10 cellular contexts compared by ENCODE assay signal in genomic region chrX:23844502-23845138, GRCh38.
DNase-seq lines count a peak whose midpoint lies in the region; ATAC-seq and TF ChIP-seq lines count a peak whose summit lies in the region.
"Had no signal": no experiment of that assay in that cellular context is flagged by ENCODE, and none has a peak within 500 bp of the region (broad histone marks: within the 10 kb centered on the region; RNA-seq: fewer than 3 reads in every experiment).

No MANE protein-coding gene starts in this region.

- no peak for TF ChIP-seq CTCF in omental fat pad (IDR thresholded peaks at IDR 0.05)

- DNase-seq in EH (ENCODE audit: low read depth) (peak; percentile 6), SKM-1 (lab: John Stamatoyannopoulos, UW; ENCODE audit: unreplicated experiment) (peak; percentile 4), foreskin melanocyte (peak; percentile 72), omental fat pad (ENCODE audit: low spot score) (no peak), SW 1271 (lab: John Stamatoyannopoulos, UW) (no peak), germinal center (ENCODE audit: low spot score) (no peak), middle frontal gyrus (ENCODE audit: extremely low spot score, low spot score) (no peak)
- DNase-seq in activated CD8-positive, alpha-beta memory T cell treated with anti-CD3 and anti-CD28 coated beads, Interleukin-2, amount 50 U/mL, for 4 hours = no peak
- DNase-seq: SHP77 treated with DMSO at 0.1 percent for 48 hours had no signal

- ATAC-seq in omental fat pad (ENCODE audit: low FRiP score) = peak; percentile 81
- ATAC-seq: activated T-helper 17 cell treated with anti-CD3 and anti-CD28 coated beads, Interleukin-2, amount 50 U/mL, for 72 hours had no signal

Comparison
In these comparisons a context has a peak if more than half of its experiments do, and no peak if none do; other contexts are left out.
1. DNase-seq: peak in EH (single experiment), SKM-1 (single experiment) and foreskin melanocyte (single experiment); none in omental fat pad (single experiment), SW 1271 (0 of 2), activated CD8-positive, alpha-beta memory T cell treated with anti-CD3 and anti-CD28 coated beads, Interleukin-2, amount 50 U/mL, for 4 hours (single experiment), germinal center (single experiment) and middle frontal gyrus (single experiment).